In genomic region chr12:20212658-20213387, GRCh38 we compare ENCODE assay signal across 8 cellular contexts.
DNase-seq lines count a peak whose midpoint lies in the region; ATAC-seq, FAIRE-seq and TF ChIP-seq lines count a peak whose summit lies in the region.

No MANE protein-coding gene starts in this region.

- DNase-seq in EH (ENCODE audit: low read depth) (peak; percentile 100), NCI-H2196 (lab: John Stamatoyannopoulos, UW; ENCODE audit: unreplicated experiment) (peak; percentile 53), chondrocyte (ENCODE audit: low spot score) (no peak), keratinocyte (ENCODE audit: low read depth, low spot score) (peak; percentile 15), smooth muscle cell of the brain vasculature (ENCODE audit: low read depth, low spot score) (peak; percentile 98), T-helper 9 cell (no peak)
- no peak for DNase-seq in stimulated activated CD4-positive, alpha-beta T cell treated with anti-CD3 and anti-CD28 coated beads, Interleukin-2, amount 100 ng/mL, for 48 hours
- DNase-seq in activated CD8-positive, alpha-beta memory T cell treated with anti-CD3 and anti-CD28 coated beads, Interleukin-2, amount 10 ng/mL, durations not matched to agents 7 days and 5 days, result no peak

- peaks cover 4% of the 10 kb centered on the region for H3K4me1 ChIP-seq in keratinocyte (ENCODE audit: control insufficient read depth, extremely low read depth, insufficient read depth, low read length)

- dilution Hi-C loops in keratinocyte (cut with MboI; ENCODE audit: extremely low pct_ligation_motif_present, low sequenced_read_pairs), result no loop called here

- no peak overlapping the region for H3K27ac ChIP-seq in keratinocyte (ENCODE audit: control insufficient read depth, insufficient read depth, low read length)

- H3K9me3 Mint-ChIP-seq in chondrocyte (ENCODE audit: low read depth), result no peaks in the 10 kb centered on the region
- no peaks in the 10 kb centered on the region for H3K9me3 Mint-ChIP-seq in activated CD8-positive, alpha-beta memory T cell treated with anti-CD3 and anti-CD28 coated beads, Interleukin-2, amount 10 ng/mL, durations not matched to agents 7 days and 5 days (ENCODE audit: low read depth)

- no peaks in the 10 kb centered on the region for H3K9me1 ChIP-seq in keratinocyte (ENCODE audit: control insufficient read depth, extremely low read depth, insufficient read depth, low read length)

- peak overlapping the region; percentile 94 for H3K27ac Mint-ChIP-seq in chondrocyte (ENCODE audit: unreplicated experiment)
- no peak overlapping the region for H3K27ac Mint-ChIP-seq in activated CD8-positive, alpha-beta memory T cell treated with anti-CD3 and anti-CD28 coated beads, Interleukin-2, amount 10 ng/mL, durations not matched to agents 7 days and 5 days

- peak overlapping the region; percentile 34 for H3K4me3 Mint-ChIP-seq in chondrocyte (ENCODE audit: unreplicated experiment)
- no peak overlapping the region for H3K4me3 Mint-ChIP-seq in activated CD8-positive, alpha-beta memory T cell treated with anti-CD3 and anti-CD28 coated beads, Interleukin-2, amount 10 ng/mL, durations not matched to agents 7 days and 5 days

- CTCF ChIA-PET in activated CD8-positive, alpha-beta memory T cell treated with anti-CD3 and anti-CD28 coated beads, Interleukin-2, amount 10 ng/mL, durations not matched to agents 7 days and 5 days (lab: Charles Lee), result no interaction called here

- H3K79me2 ChIP-seq in keratinocyte (ENCODE audit: control insufficient read depth, insufficient read depth, low read length), result no peaks in the 10 kb centered on the region

- H3K36me3 ChIP-seq in keratinocyte (ENCODE audit: control insufficient read depth in 2 of 2, extremely low read depth in 1 of 2, insufficient read depth in 2 of 2, low read length in 2 of 2), result no peaks in the 10 kb centered on the region

- peaks cover 31% of the 10 kb centered on the region for H3K4me1 Mint-ChIP-seq in chondrocyte (ENCODE audit: low read depth)
- H3K4me1 Mint-ChIP-seq in activated CD8-positive, alpha-beta memory T cell treated with anti-CD3 and anti-CD28 coated beads, Interleukin-2, amount 10 ng/mL, durations not matched to agents 7 days and 5 days, result no peaks in the 10 kb centered on the region

- no peaks in the 10 kb centered on the region for H3K27me3 ChIP-seq in keratinocyte (ENCODE audit: control insufficient read depth, extremely low read depth, insufficient read depth, low read length)

- H3K4me2 ChIP-seq in keratinocyte (ENCODE audit: control insufficient read depth, extremely low read depth, insufficient read depth, low read depth, low read length), result peak overlapping the region; percentile 39

- H3K9me3 ChIP-seq in keratinocyte (ENCODE audit: control insufficient read depth, low read depth, low read length), result no peaks in the 10 kb centered on the region

- peak; percentile 97 for FAIRE-seq in keratinocyte (lab: Jason Lieb, UNC)

- H2AFZ ChIP-seq in keratinocyte (ENCODE audit: control insufficient read depth, low read length), result no peak overlapping the region

- no peak overlapping the region for H3K4me3 ChIP-seq in keratinocyte (ENCODE audit: control insufficient read depth in 2 of 3, extremely low read depth in 1 of 3, insufficient read depth in 2 of 3, low read depth in 1 of 3, low read length in 3 of 3)

- H3K27me3 Mint-ChIP-seq in chondrocyte (ENCODE audit: low read depth), result no peaks in the 10 kb centered on the region
- no peaks in the 10 kb centered on the region for H3K27me3 Mint-ChIP-seq in activated CD8-positive, alpha-beta memory T cell treated with anti-CD3 and anti-CD28 coated beads, Interleukin-2, amount 10 ng/mL, durations not matched to agents 7 days and 5 days

- H4K20me1 ChIP-seq in keratinocyte (ENCODE audit: control insufficient read depth, extremely low read depth, insufficient read depth, low read length), result no peaks in the 10 kb centered on the region

- no peak for ATAC-seq in activated CD8-positive, alpha-beta memory T cell treated with anti-CD3 and anti-CD28 coated beads, Interleukin-2, amount 10 ng/mL, durations not matched to agents 7 days and 5 days

- no peak overlapping the region for H3K9ac ChIP-seq in keratinocyte (ENCODE audit: control insufficient read depth, extremely low read depth, insufficient read depth, low read length)

- TF ChIP-seq CTCF in chondrocyte (IDR thresholded peaks at IDR 0.05) (peak; percentile 17), keratinocyte (optimal IDR thresholded peaks at IDR 0.05 in 1 of 3, IDR thresholded peaks at IDR 0.05 in 1 of 3, conservative IDR thresholded peaks at IDR 0.05 in 1 of 3; ENCODE audit: extremely low read depth in 1 of 3, insufficient read depth in 2 of 3, low read length in 3 of 3) (no peak)

- no peaks in the 10 kb centered on the region for H3K36me3 Mint-ChIP-seq in chondrocyte (ENCODE audit: low read depth)
- no peaks in the 10 kb centered on the region for H3K36me3 Mint-ChIP-seq in activated CD8-positive, alpha-beta memory T cell treated with anti-CD3 and anti-CD28 coated beads, Interleukin-2, amount 10 ng/mL, durations not matched to agents 7 days and 5 days

Comparison
In these comparisons a context has a peak if more than half of its experiments do, and no peak if none do; other contexts are left out.
1. DNase-seq: peak in EH (single experiment), NCI-H2196 (single experiment), keratinocyte (single experiment) and smooth muscle cell of the brain vasculature (single experiment); none in chondrocyte (single experiment), stimulated activated CD4-positive, alpha-beta T cell treated with anti-CD3 and anti-CD28 coated beads, Interleukin-2, amount 100 ng/mL, for 48 hours (0 of 2), T-helper 9 cell (single experiment) and activated CD8-positive, alpha-beta memory T cell treated with anti-CD3 and anti-CD28 coated beads, Interleukin-2, amount 10 ng/mL, durations not matched to agents 7 days and 5 days (single experiment).